ENCODE assay signal across 8 cellular contexts in the genomic region with DNA sequence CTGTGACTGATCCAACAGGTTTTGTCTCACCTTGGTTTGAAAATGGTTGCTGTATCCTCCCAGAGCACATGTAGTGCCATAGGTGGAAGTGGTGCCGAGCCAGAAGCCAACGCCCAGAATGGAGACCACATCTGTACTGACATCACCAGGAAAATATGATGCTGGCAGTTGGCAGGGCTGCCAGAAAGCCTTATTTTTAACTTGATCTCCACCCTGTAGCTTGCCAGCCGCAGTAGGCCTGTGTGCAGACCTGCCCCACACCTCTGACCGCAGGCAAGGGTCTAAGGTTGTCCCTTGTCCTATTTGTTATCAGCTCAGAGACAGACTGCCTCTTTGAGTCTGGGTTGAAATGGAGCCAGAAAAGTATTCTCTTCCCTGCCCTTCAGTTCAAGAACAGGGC.
DNase-seq lines count a peak whose midpoint lies in the region; ATAC-seq, FAIRE-seq and TF ChIP-seq lines count a peak whose summit lies in the region.

No MANE protein-coding gene starts in this region.

- H3K36me3 ChIP-seq in MG63 (peaks cover 31% of the 10 kb centered on the region), HepG2 (replicated peaks in 1 of 2; ENCODE audit: control insufficient read depth in 1 of 2, insufficient read depth in 2 of 2, low read length in 2 of 2) (peaks cover 58 to 92% of the 10 kb centered on the region in 2 experiments), thyroid gland (no peaks in the 10 kb centered on the region), neural progenitor cell (no peaks in the 10 kb centered on the region)

- WGBS in HepG2 (ENCODE audit: low lambda C conversion rate), result 83% methylated on average over 4 of the region's 4 CpGs
- WGBS in thyroid gland, 2 donors, result 60 to 73% methylated on average over 4 of the region's 4 CpGs

- CTCF ChIA-PET in HepG2 (lab: Yijun Ruan, JAX; ENCODE audit: low intra/inter-chr PET ratio, low total read pairs), result no interaction called here

- intact Hi-C loops in HepG2 (cut with micrococcal nuclease; ENCODE audit: unreplicated experiment) (no loop called here), thyroid gland (cut with DNase I) (no loop called here)

- H3K9me3 ChIP-seq in MG63, result no peaks in the 10 kb centered on the region
- H3K9me3 ChIP-seq in HepG2 (ENCODE audit: low read length), result no peaks in the 10 kb centered on the region
- H3K9me3 ChIP-seq in thyroid gland, result no peaks in the 10 kb centered on the region
- H3K9me3 ChIP-seq in neural progenitor cell (ENCODE audit: low read depth), result no peaks in the 10 kb centered on the region

- ATAC-seq in HepG2, result peak; percentile 27
- no peak for ATAC-seq in HG02763 (IDR thresholded peaks at IDR 0.05; ENCODE audit: unreplicated experiment)
- ATAC-seq in HG03108 (IDR thresholded peaks at IDR 0.05; ENCODE audit: unreplicated experiment), result no peak

- H3K4me2 ChIP-seq in HepG2 (ENCODE audit: low read depth, low read length) (no peak overlapping the region), neural progenitor cell (no peak overlapping the region)

- no peak for TF ChIP-seq EP300 in HepG2 (IDR thresholded peaks at IDR 0.05; ENCODE audit: low read depth in 2 of 2, low read length in 2 of 2)
- TF ChIP-seq EP300 in HepG2 (CRISPR knock-in tag; IDR thresholded peaks at IDR 0.05; ENCODE audit: borderline replicate concordance), result no peak

- no peak overlapping the region for H3K4me3 Mint-ChIP-seq in neural progenitor cell

- H3K79me2 ChIP-seq in HepG2 (ENCODE audit: insufficient read depth, low read length), result peaks cover 100% of the 10 kb centered on the region
- H3K79me2 ChIP-seq in neural progenitor cell (ENCODE audit: low read depth), result peaks cover 97% of the 10 kb centered on the region

- no peak overlapping the region for H3K27ac ChIP-seq in HepG2 (ENCODE audit: extremely low read length, insufficient read depth, low read length)
- peak overlapping the region in 2 of 3 donors; percentile 51 to 71 for H3K27ac ChIP-seq in thyroid gland
- H3K27ac ChIP-seq in neural progenitor cell, result no peak overlapping the region

- H3F3A ChIP-seq in neural progenitor cell (ENCODE audit: low read depth), result no peaks in the 10 kb centered on the region

- no peak for TF ChIP-seq RAD21 in HepG2 (CRISPR knock-in tag; IDR thresholded peaks at IDR 0.05)

- H3K4me3 ChIP-seq in MG63 (no peak overlapping the region), HepG2 (replicated peaks in 1 of 3; ENCODE audit: insufficient read depth in 1 of 3, low read depth in 2 of 3, low read length in 3 of 3) (no peak overlapping the region), thyroid gland (replicated peaks in 1 of 3) (no peak overlapping the region), neural progenitor cell (no peak overlapping the region)

- TF ChIP-seq POLR2A in HepG2 (IDR thresholded peaks at IDR 0.05; ENCODE audit: insufficient read depth in 1 of 2, low read depth in 2 of 2, low read length in 2 of 2) (no peak), thyroid gland (IDR thresholded peaks at IDR 0.05) (no peak), GM12891 (IDR thresholded peaks at IDR 0.05; ENCODE audit: low read depth, low read length) (no peak)

- TF ChIP-seq CTCF in HepG2 (CRISPR knock-in tag; IDR thresholded peaks at IDR 0.05) (no peak), thyroid gland (IDR thresholded peaks at IDR 0.05) (no peak), neural progenitor cell (IDR thresholded peaks at IDR 0.05) (no peak)

- H3K9ac ChIP-seq in HepG2 (ENCODE audit: insufficient read depth, low read depth, low read length), result no peak overlapping the region
- H3K9ac ChIP-seq in neural progenitor cell, result no peak overlapping the region

- no peak for FAIRE-seq in HepG2 (lab: Jason Lieb, UNC)
- FAIRE-seq in GM12891 (lab: Jason Lieb, UNC), result no peak

- H2AFZ ChIP-seq in HepG2 (ENCODE audit: low read length), result no peak overlapping the region
- H2AFZ ChIP-seq in neural progenitor cell (replicated peaks), result no peak overlapping the region

- H3K9me3 Mint-ChIP-seq in neural progenitor cell, result no peaks in the 10 kb centered on the region

- H3K36me3 Mint-ChIP-seq in neural progenitor cell, result peaks cover 31% of the 10 kb centered on the region

- peaks cover 19% of the 10 kb centered on the region for H3K4me1 Mint-ChIP-seq in neural progenitor cell

- H3K27me3 ChIP-seq in MG63, result no peaks in the 10 kb centered on the region
- no peaks in the 10 kb centered on the region for H3K27me3 ChIP-seq in HepG2 (ENCODE audit: control insufficient read depth in 1 of 2, insufficient read depth in 2 of 2, low read length in 2 of 2)
- H3K27me3 ChIP-seq in thyroid gland, result no peaks in the 10 kb centered on the region
- no peaks in the 10 kb centered on the region for H3K27me3 ChIP-seq in neural progenitor cell

- in situ Hi-C loops in HepG2 (cut with HindIII; ENCODE audit: extremely low pct_ligation_motif_present, low pct_unique_long_range_greater_than_20kb), result no loop called here

- H3K27me3 Mint-ChIP-seq in neural progenitor cell (ENCODE audit: insufficient read depth, low read depth), result peaks cover 3% of the 10 kb centered on the region

- H4K20me1 ChIP-seq in HepG2 (ENCODE audit: insufficient read depth, low read length) (peaks cover 95% of the 10 kb centered on the region), neural progenitor cell (ENCODE audit: low read depth) (peaks cover 47% of the 10 kb centered on the region)

- POLR2A ChIA-PET in HepG2 (lab: Yijun Ruan, JAX), result interaction anchor here (0.6 to 2.6 kb wide), 6 partner anchors 10 to 70 kb away, joined by 3 to 14 read pairs (median 5); no protein-coding TSS in a partner anchor

- DNase-seq in MG63, result peak; percentile 67
- DNase-seq in astrocyte of the hippocampus (ENCODE audit: low read depth, low spot score), result peak; percentile 42
- DNase-seq in HepG2 (ENCODE audit: low spot score), result no peak
- peak; percentile 21 to 32 for DNase-seq in thyroid gland
- DNase-seq in GM12891 (ENCODE audit: insufficient read length, low spot score), result no peak
- no peak for DNase-seq in neural progenitor cell (ENCODE audit: low spot score)

- no TSS peak for BruUV-seq in HepG2 (replicated peaks; lab: Mats Ljungman, UMichigan)

- H3K27ac Mint-ChIP-seq in neural progenitor cell, result no peak overlapping the region

- H3K4me1 ChIP-seq in HepG2 (ENCODE audit: insufficient read depth, low read length), result peaks cover 96% of the 10 kb centered on the region
- peaks cover 71 to 91% of the 10 kb centered on the region in 2 donors for H3K4me1 ChIP-seq in thyroid gland
- peaks cover 12% of the 10 kb centered on the region for H3K4me1 ChIP-seq in neural progenitor cell

TF ChIP-seq in HepG2, 621 proteins besides CTCF, POLR2A, EP300 and RAD21 (continues in another document):
- TF ChIP-seq MAFF (IDR thresholded peaks at IDR 0.05; ENCODE audit: low read depth, low read length) (no peak), NR2F2 (IDR thresholded peaks at IDR 0.05; ENCODE audit: borderline replicate concordance, low read depth) (0 out of 2 replicates have a peak, but pooled peaks have one; percentile 27), TAF1 (CRISPR knock-in tag; IDR thresholded peaks at IDR 0.05) (0 out of 2 replicates have a peak, but pooled peaks have one; percentile 17), SALL1 (CRISPR knock-in tag; IDR thresholded peaks at IDR 0.05) (0 out of 2 replicates have a peak, but pooled peaks have one; percentile 25), ZNF501 (CRISPR knock-in tag; IDR thresholded peaks at IDR 0.05) (peak; percentile 52; the same call in 1 of the 2 replicates), KMT2A (CRISPR knock-in tag; IDR thresholded peaks at IDR 0.05) (0 out of 2 replicates have a peak, but pooled peaks have one; percentile 29), XRCC5 (optimal IDR thresholded peaks at IDR 0.05; ENCODE audit: low read length) (peak; percentile 17), NBN (conservative IDR thresholded peaks at IDR 0.05) (no peak), FOXK2 (IDR thresholded peaks at IDR 0.05) (no peak), KMT2B (CRISPR knock-in tag; IDR thresholded peaks at IDR 0.05) (no peak)
- TF ChIP-seq, protein P1, sequence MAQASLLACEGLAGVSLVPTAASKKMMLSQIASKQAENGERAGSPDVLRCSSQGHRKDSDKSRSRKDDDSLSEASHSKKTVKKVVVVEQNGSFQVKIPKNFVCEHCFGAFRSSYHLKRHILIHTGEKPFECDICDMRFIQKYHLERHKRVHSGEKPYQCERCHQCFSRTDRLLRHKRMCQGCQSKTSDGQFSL (CRISPR knock-in tag; IDR thresholded peaks at IDR 0.05), result no peak

TF ChIP-seq in GM12891, 5 proteins besides CTCF, POLR2A, EP300 and RAD21:
- TF ChIP-seq PAX5 (IDR thresholded peaks at IDR 0.05; ENCODE audit: insufficient read depth, low read length, severe bottlenecking), result no peak
- TF ChIP-seq POLR2AphosphoS5 (IDR thresholded peaks at IDR 0.05; ENCODE audit: low read depth, low read length), result no peak
- no peak for TF ChIP-seq POU2F2 (IDR thresholded peaks at IDR 0.05; ENCODE audit: low read depth, low read length)
- no peak for TF ChIP-seq SPI1 (IDR thresholded peaks at IDR 0.05; ENCODE audit: low read depth, low read length)
- no peak for TF ChIP-seq TAF1 (IDR thresholded peaks at IDR 0.05; ENCODE audit: low read depth, low read length)

Comparison
In these comparisons a context has a peak if more than half of its experiments do, and no peak if none do; other contexts are left out.
1. DNase-seq: peak in MG63 (single experiment), astrocyte of the hippocampus (single experiment) and thyroid gland (2 of 2); none in HepG2 (single experiment), GM12891 (single experiment) and neural progenitor cell (single experiment).
2. H3K27ac ChIP-seq: peak in thyroid gland (2 of 3); none in HepG2 (single experiment) and neural progenitor cell (single experiment).